5 cellular contexts compared by ENCODE assay signal in the genomic region with DNA sequence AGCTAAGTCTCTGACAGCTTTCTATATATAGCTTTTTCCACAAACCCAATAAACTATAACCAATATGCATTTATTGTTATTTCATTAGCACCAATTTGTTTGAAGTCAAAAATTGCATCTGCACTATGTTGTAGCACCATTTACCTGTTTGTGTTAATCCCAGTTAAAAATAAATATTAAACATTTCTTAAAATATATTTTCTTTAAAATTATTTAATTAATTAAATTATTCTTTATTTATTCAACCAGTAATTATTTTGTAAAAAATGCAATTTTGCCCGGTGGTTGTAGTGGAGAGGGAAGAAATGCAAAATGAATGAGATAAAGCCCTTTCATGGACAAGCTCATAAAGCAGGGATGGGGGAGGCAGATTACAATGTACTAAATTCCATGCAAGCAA.
"Had no signal": no experiment of that assay in that cellular context is flagged by ENCODE, and none has a peak within 500 bp of the region (broad histone marks: within the 10 kb centered on the region; RNA-seq: fewer than 3 reads in every experiment).

No MANE protein-coding gene starts in this region.

- H3K36me3 Mint-ChIP-seq: IgD-negative memory B cell had no signal

- H3K27ac ChIP-seq: HL-60 had no signal

- DNase-seq: IMR-90 had no signal

- H3K27me3 Mint-ChIP-seq: IgD-negative memory B cell had no signal

- H3K27ac Mint-ChIP-seq: IgD-negative memory B cell had no signal

- H3K4me3 ChIP-seq: K562 had no signal

- H3K4me1 Mint-ChIP-seq: IgD-negative memory B cell had no signal

- ATAC-seq: HepG2, K562 had no signal
